9 cellular contexts compared by ENCODE assay signal in the genomic region with DNA sequence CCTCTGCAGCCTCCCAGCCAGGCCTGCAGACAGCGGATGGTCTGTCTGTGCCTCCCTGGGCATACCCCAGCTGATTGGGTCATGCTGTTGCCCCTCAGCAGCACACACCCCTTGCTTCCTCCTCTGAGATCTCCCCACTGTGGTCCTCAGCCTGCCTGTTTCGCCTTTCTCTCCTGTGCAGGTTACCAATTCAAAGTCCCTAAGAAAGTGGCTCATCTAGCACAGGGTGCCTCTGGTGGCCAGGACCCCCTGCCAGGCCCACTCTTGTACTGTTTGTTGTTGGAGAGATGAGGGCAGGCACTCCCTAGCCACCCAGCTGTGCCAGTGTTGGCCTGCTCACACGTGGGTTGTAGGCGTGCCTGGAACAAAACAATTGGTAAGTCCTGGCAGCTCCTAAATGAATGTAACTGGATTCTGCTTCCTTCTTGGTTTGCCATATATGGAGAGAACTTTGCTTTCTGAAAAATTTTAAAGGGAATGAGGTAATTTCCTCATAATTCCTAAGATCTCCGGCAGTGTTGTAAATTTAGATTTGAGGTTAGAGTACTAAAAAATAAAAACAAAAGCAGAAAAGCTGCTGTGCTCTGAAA.
DNase-seq lines count a peak whose midpoint lies in the region; ATAC-seq and TF ChIP-seq lines count a peak whose summit lies in the region.
"Had no signal": no experiment of that assay in that cellular context is flagged by ENCODE, and none has a peak within 500 bp of the region (broad histone marks: within the 10 kb centered on the region; RNA-seq: fewer than 3 reads in every experiment).

No MANE protein-coding gene starts in this region.

- no peaks in the 10 kb centered on the region for H3K27me3 ChIP-seq in SK-N-SH (ENCODE audit: insufficient read depth)
- no peaks in the 10 kb centered on the region for H3K27me3 ChIP-seq in smooth muscle cell (ENCODE audit: low read depth)

- TF ChIP-seq RAD21 in SK-N-SH (IDR thresholded peaks at IDR 0.05; ENCODE audit: low read length): no peak

- no peak for TF ChIP-seq CTCF in HEK293 (tag by site-specific recombination; IDR thresholded peaks at IDR 0.05)
- no peak for TF ChIP-seq CTCF in SK-N-SH (IDR thresholded peaks at IDR 0.05)
- no peak for TF ChIP-seq CTCF in smooth muscle cell (IDR thresholded peaks at IDR 0.05; ENCODE audit: borderline replicate concordance, insufficient read depth, poor library complexity, severe bottlenecking)

- H3K79me2 ChIP-seq in SK-N-SH (ENCODE audit: insufficient read depth) (peaks cover 99% of the 10 kb centered on the region), smooth muscle cell (ENCODE audit: low read depth) (peaks cover 88% of the 10 kb centered on the region)

- H3K4me1 ChIP-seq in HEK293 (ENCODE audit: control insufficient read depth, insufficient read depth, low read length) (peaks cover 23% of the 10 kb centered on the region), SK-N-SH (ENCODE audit: control insufficient read depth in 1 of 2, insufficient read depth in 2 of 2, low read depth in 1 of 2, low read length in 1 of 2) (peaks cover 4 to 24% of the 10 kb centered on the region in 2 experiments; a peak in 3 of 4 replicates), smooth muscle cell (ENCODE audit: low read depth) (peaks cover 26% of the 10 kb centered on the region)

- no peak overlapping the region for H3K27ac Mint-ChIP-seq in T-helper 2 cell treated with Interferon-gamma antibody and Interleukin-4, amounts not matched to agents 5 μg/mL and 100 μg/mL, for 36 hours
- no peak overlapping the region for H3K27ac Mint-ChIP-seq in activated T-helper 2 cell treated with anti-CD3 and anti-CD28 coated beads, Interferon-gamma antibody, Interleukin-2, Interleukin-4, amounts not matched to agents 10 μg/mL and 5 μg/mL and 100 μg/mL, durations not matched to agents 14 hours and 24 hours and 36 hours
- H3K27ac Mint-ChIP-seq: activated naive CD4-positive, alpha-beta T cell treated with anti-CD3 and anti-CD28 coated beads for 36 hours had no signal

- in situ Hi-C loops in G401 (cut with HindIII; ENCODE audit: low sequenced_read_pairs): loop anchor here (25.0 kb wide), 1 partner anchor 163 kb away; no protein-coding TSS in a partner anchor

- DNase-seq in SK-N-SH (peak; percentile 32), left ventricle myocardium superior (peak; percentile 50), smooth muscle cell (lab: John Stamatoyannopoulos, UW; ENCODE audit: unreplicated experiment) (no peak), G401 (ENCODE audit: low spot score) (no peak), NCI-H1694 treated with DMSO at 0.1 percent for 48 hours (lab: John Stamatoyannopoulos, UW) (no peak)
- DNase-seq in T-helper 2 cell treated with Interferon-gamma antibody and Interleukin-4, amounts not matched to agents 5 μg/mL and 100 μg/mL, for 36 hours (ENCODE audit: low spot score): no peak
- no peak for DNase-seq in activated T-helper 2 cell treated with anti-CD3 and anti-CD28 coated beads, Interferon-gamma antibody, Interleukin-2, Interleukin-4, amounts not matched to agents 10 μg/mL and 5 μg/mL and 100 μg/mL, durations not matched to agents 14 hours and 24 hours and 36 hours (ENCODE audit: low spot score)
- DNase-seq: activated naive CD4-positive, alpha-beta T cell treated with anti-CD3 and anti-CD28 coated beads for 36 hours had no signal

- no peak overlapping the region for H3K4me3 Mint-ChIP-seq in T-helper 2 cell treated with Interferon-gamma antibody and Interleukin-4, amounts not matched to agents 5 μg/mL and 100 μg/mL, for 36 hours
- no peak overlapping the region for H3K4me3 Mint-ChIP-seq in activated T-helper 2 cell treated with anti-CD3 and anti-CD28 coated beads, Interferon-gamma antibody, Interleukin-2, Interleukin-4, amounts not matched to agents 10 μg/mL and 5 μg/mL and 100 μg/mL, durations not matched to agents 14 hours and 24 hours and 36 hours (ENCODE audit: low read depth)
- H3K4me3 Mint-ChIP-seq: activated naive CD4-positive, alpha-beta T cell treated with anti-CD3 and anti-CD28 coated beads for 36 hours had no signal

- no peak for TF ChIP-seq EP300 in SK-N-SH (IDR thresholded peaks at IDR 0.05; ENCODE audit: borderline replicate concordance in 1 of 2, low read depth in 1 of 2, low read length in 1 of 2)

- H3K4me3 ChIP-seq in HEK293 (ENCODE audit: low read depth, low read length) (no peak overlapping the region), SK-N-SH (ENCODE audit: low read depth in 2 of 2, low read length in 1 of 2) (no peak overlapping the region), smooth muscle cell (no peak overlapping the region)

- ATAC-seq in left ventricle myocardium superior: peak; percentile 81

- peak overlapping the region; percentile 22; the same call in 1 of the 2 replicates for H3K27ac ChIP-seq in HEK293 (ENCODE audit: extremely low read depth, low read depth, low read length)
- H3K27ac ChIP-seq in SK-N-SH (ENCODE audit: low read depth in 2 of 2, low read length in 1 of 2): peak overlapping the region in 1 of 2 experiments; percentile 71; a peak in 3 of 4 replicates
- H3K27ac ChIP-seq in smooth muscle cell (ENCODE audit: low read depth): peak overlapping the region; percentile 89

- H3K9me3 Mint-ChIP-seq in T-helper 2 cell treated with Interferon-gamma antibody and Interleukin-4, amounts not matched to agents 5 μg/mL and 100 μg/mL, for 36 hours: no peaks in the 10 kb centered on the region
- no peaks in the 10 kb centered on the region for H3K9me3 Mint-ChIP-seq in activated T-helper 2 cell treated with anti-CD3 and anti-CD28 coated beads, Interferon-gamma antibody, Interleukin-2, Interleukin-4, amounts not matched to agents 10 μg/mL and 5 μg/mL and 100 μg/mL, durations not matched to agents 14 hours and 24 hours and 36 hours
- H3K9me3 Mint-ChIP-seq: activated naive CD4-positive, alpha-beta T cell treated with anti-CD3 and anti-CD28 coated beads for 36 hours had no signal

- H3K36me3 ChIP-seq in HEK293 (ENCODE audit: control insufficient read depth in 2 of 2, insufficient read depth in 1 of 2, low read length in 2 of 2) (peaks cover 0 to 4% of the 10 kb centered on the region in 2 experiments; a peak in 1 of 3 replicates), SK-N-SH (replicated peaks in 1 of 2; ENCODE audit: control insufficient read depth in 1 of 2, insufficient read depth in 2 of 2, low read length in 1 of 2) (peaks cover 0 to 7% of the 10 kb centered on the region in 2 experiments), smooth muscle cell (ENCODE audit: low read depth) (no peaks in the 10 kb centered on the region)

- H4K20me1 ChIP-seq in SK-N-SH (ENCODE audit: insufficient read depth) (no peaks in the 10 kb centered on the region), smooth muscle cell (ENCODE audit: low read depth) (peaks cover 23% of the 10 kb centered on the region)

- H3K4me1 Mint-ChIP-seq in T-helper 2 cell treated with Interferon-gamma antibody and Interleukin-4, amounts not matched to agents 5 μg/mL and 100 μg/mL, for 36 hours (ENCODE audit: low read depth): no peaks in the 10 kb centered on the region
- H3K4me1 Mint-ChIP-seq in activated T-helper 2 cell treated with anti-CD3 and anti-CD28 coated beads, Interferon-gamma antibody, Interleukin-2, Interleukin-4, amounts not matched to agents 10 μg/mL and 5 μg/mL and 100 μg/mL, durations not matched to agents 14 hours and 24 hours and 36 hours (ENCODE audit: low read depth): no peaks in the 10 kb centered on the region

- 52% methylated on average over 4 of the region's 5 CpGs for WGBS in SK-N-SH (ENCODE audit: low lambda C conversion rate)
- 26% methylated on average over 5 of the region's 5 CpGs for WGBS in smooth muscle cell (ENCODE audit: low lambda C conversion rate)

- H2AFZ ChIP-seq in SK-N-SH (ENCODE audit: low read depth) (peak overlapping the region; percentile 19), smooth muscle cell (ENCODE audit: low read depth) (no peak overlapping the region)

- H3K27me3 Mint-ChIP-seq in T-helper 2 cell treated with Interferon-gamma antibody and Interleukin-4, amounts not matched to agents 5 μg/mL and 100 μg/mL, for 36 hours (ENCODE audit: low read depth): peaks cover 49% of the 10 kb centered on the region
- H3K27me3 Mint-ChIP-seq in activated T-helper 2 cell treated with anti-CD3 and anti-CD28 coated beads, Interferon-gamma antibody, Interleukin-2, Interleukin-4, amounts not matched to agents 10 μg/mL and 5 μg/mL and 100 μg/mL, durations not matched to agents 14 hours and 24 hours and 36 hours (ENCODE audit: low read depth): peaks cover 32% of the 10 kb centered on the region

- H3K9ac ChIP-seq in SK-N-SH (peak overlapping the region; percentile 37; the same call in 1 of the 2 replicates), smooth muscle cell (ENCODE audit: low read depth) (peak overlapping the region; percentile 60)

- CTCF ChIA-PET in HEK293 (lab: Yijun Ruan, JAX) (interaction anchor here (0.7 to 1.5 kb wide), 2 partner anchors 11 to 78 kb away, joined by 4 read pairs; no protein-coding TSS in a partner anchor), SK-N-SH (lab: Yijun Ruan, JAX) (interaction anchor here (0.8 to 8.5 kb wide), 7 partner anchors 9 to 516 kb away, joined by 3 to 39 read pairs (median 4); no protein-coding TSS in a partner anchor)

- H3K4me2 ChIP-seq in SK-N-SH (peak overlapping the region; percentile 57), smooth muscle cell (peak overlapping the region; percentile 82)

- intact Hi-C loops in left ventricle myocardium superior (cut with micrococcal nuclease): no loop called here
- intact Hi-C loops in activated T-helper 2 cell treated with anti-CD3 and anti-CD28 coated beads, Interferon-gamma antibody, Interleukin-2, Interleukin-4, amounts not matched to agents 10 μg/mL and 5 μg/mL and 100 μg/mL, durations not matched to agents 14 hours and 24 hours and 36 hours (cut with micrococcal nuclease): no loop called here

- POLR2A ChIA-PET in HEK293 (lab: Yijun Ruan, JAX): interaction anchor here (0.7 to 0.9 kb wide), 2 partner anchors 10 to 12 kb away, joined by 3 read pairs; no protein-coding TSS in a partner anchor
- POLR2A ChIA-PET in SK-N-SH (lab: Yijun Ruan, JAX): no interaction called here

- no peaks in the 10 kb centered on the region for H3K36me3 Mint-ChIP-seq in T-helper 2 cell treated with Interferon-gamma antibody and Interleukin-4, amounts not matched to agents 5 μg/mL and 100 μg/mL, for 36 hours (ENCODE audit: low read depth)
- H3K36me3 Mint-ChIP-seq in activated T-helper 2 cell treated with anti-CD3 and anti-CD28 coated beads, Interferon-gamma antibody, Interleukin-2, Interleukin-4, amounts not matched to agents 10 μg/mL and 5 μg/mL and 100 μg/mL, durations not matched to agents 14 hours and 24 hours and 36 hours (ENCODE audit: low read depth): no peaks in the 10 kb centered on the region

- H3K9me2 ChIP-seq in SK-N-SH: no peaks in the 10 kb centered on the region

- no peaks in the 10 kb centered on the region for H3K9me3 ChIP-seq in HEK293 (ENCODE audit: control insufficient read depth, insufficient read depth, low read depth, low read length)
- H3K9me3 ChIP-seq in SK-N-SH: no peaks in the 10 kb centered on the region
- no peaks in the 10 kb centered on the region for H3K9me3 ChIP-seq in smooth muscle cell (replicated peaks; ENCODE audit: low read depth)

- peaks cover 5% of the 10 kb centered on the region for H3F3A ChIP-seq in SK-N-SH (replicated peaks; ENCODE audit: insufficient read depth)
- H3F3A ChIP-seq in smooth muscle cell (ENCODE audit: low read depth): peaks cover 8% of the 10 kb centered on the region

TF ChIP-seq in HEK293, 187 proteins besides CTCF, POLR2A, EP300 and RAD21 (continues in another document):
- peak; percentile 98 for TF ChIP-seq WT1 (tag by site-specific recombination; IDR thresholded peaks at IDR 0.05)

Comparison
In these comparisons a context has a peak if more than half of its experiments do, and no peak if none do; other contexts are left out.
1. DNase-seq: peak in SK-N-SH (single experiment) and left ventricle myocardium superior (single experiment); none in smooth muscle cell (single experiment), G401 (single experiment), NCI-H1694 treated with DMSO at 0.1 percent for 48 hours (single experiment), T-helper 2 cell treated with Interferon-gamma antibody and Interleukin-4, amounts not matched to agents 5 μg/mL and 100 μg/mL, for 36 hours (single experiment) and activated T-helper 2 cell treated with anti-CD3 and anti-CD28 coated beads, Interferon-gamma antibody, Interleukin-2, Interleukin-4, amounts not matched to agents 10 μg/mL and 5 μg/mL and 100 μg/mL, durations not matched to agents 14 hours and 24 hours and 36 hours (single experiment).